In the genomic region with DNA sequence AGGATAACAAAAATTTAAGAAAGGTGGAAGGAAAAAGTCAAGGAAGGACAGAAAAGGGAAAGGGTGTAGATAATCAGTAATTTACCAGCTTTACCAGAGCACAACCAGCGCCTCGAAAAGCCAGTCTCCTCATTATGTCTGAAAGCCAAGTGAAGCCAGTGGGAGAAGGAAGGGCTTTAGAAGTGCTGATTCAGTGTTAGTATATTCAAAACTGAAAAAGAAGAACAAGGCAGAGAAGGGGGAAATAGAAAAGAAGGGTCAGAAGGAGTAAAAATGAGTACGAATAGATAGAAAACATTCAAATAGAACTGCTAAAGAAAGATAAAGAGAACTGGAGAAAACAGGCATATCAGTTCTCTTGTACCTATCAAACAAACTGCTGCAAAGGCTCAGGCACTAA, we compare ENCODE assay signal across 9 cellular contexts. TPM values are rescaled to one million over a fixed set of nuclear protein-coding genes. Genes with fewer than 3 reads are reported as not detected.
DNase-seq lines count a peak whose midpoint lies in the region; ATAC-seq and TF ChIP-seq lines count a peak whose summit lies in the region.
"Had no signal": no experiment of that assay in that cellular context is flagged by ENCODE, and none has a peak within 500 bp of the region (broad histone marks: within the 10 kb centered on the region; RNA-seq: fewer than 3 reads in every experiment).

No MANE protein-coding gene starts in this region.

- peaks cover 50% of the 10 kb centered on the region for H3K79me2 ChIP-seq in PC-9 (ENCODE audit: low read depth)

- H3K36me3 ChIP-seq in PC-9 (ENCODE audit: low read depth) (peaks cover 21% of the 10 kb centered on the region), esophagus muscularis mucosa (peaks cover 22 to 43% (median 37%) of the 10 kb centered on the region in 4 donors), spleen (peaks cover 4 to 59% (median 26%) of the 10 kb centered on the region in 6 donors)

- POLR2A ChIA-PET in PC-9 (lab: Charles Lee; ENCODE audit: unreplicated experiment), result interaction anchor here (0.7 kb wide), 3 partner anchors 240 to 1181 kb away, joined by 3 to 25 read pairs (median 8); no protein-coding TSS in a partner anchor

- H3K4me2 ChIP-seq in PC-9, result 0 out of 2 replicates have a peak overlapping the region, but pooled peaks have one; percentile 28

- TF ChIP-seq POLR2A in GM18505 (IDR thresholded peaks at IDR 0.05; ENCODE audit: borderline replicate concordance, extremely low read depth, insufficient read depth, insufficient read length) (peak; percentile 23), esophagus muscularis mucosa (IDR thresholded peaks at IDR 0.05; ENCODE audit: low read depth) (no peak), spleen (IDR thresholded peaks at IDR 0.05) (no peak)

- no TSS peak for BruUV-seq in PC-9 (replicated peaks; lab: Mats Ljungman, UMichigan)

- intact Hi-C loops in PC-9 (cut with micrococcal nuclease; ENCODE audit: unreplicated experiment) (loop anchor here (5.0 kb wide), 1 partner anchor 254 kb away; no protein-coding TSS in a partner anchor), esophagus muscularis mucosa (cut with DNase I) (loop anchor here (10.0 kb wide), 1 partner anchor 207 kb away; no protein-coding TSS in a partner anchor), spleen (cut with DNase I; ENCODE audit: low total_unique reads) (no loop called here), head of caudate nucleus (cut with DNase I) (loop anchor here (2.0 to 10.0 kb wide), 2 partner anchors 145 to 207 kb away; a partner anchor contains a TSS)

- no peak for ATAC-seq in GM18505 (IDR thresholded peaks at IDR 0.05; ENCODE audit: unreplicated experiment)

- CTCF ChIA-PET in PC-9 (lab: Charles Lee), result no interaction called here

- H2AFZ ChIP-seq in PC-9, result no peak overlapping the region

- H3K27me3 ChIP-seq in PC-9 (ENCODE audit: insufficient read depth, low read depth) (no peaks in the 10 kb centered on the region), esophagus muscularis mucosa (no peaks in the 10 kb centered on the region), spleen (replicated peaks in 1 of 7) (no peaks in the 10 kb centered on the region)

- no peak for TF ChIP-seq CTCF in PC-9 (conservative IDR thresholded peaks at IDR 0.05)
- no peak for TF ChIP-seq CTCF in esophagus muscularis mucosa (IDR thresholded peaks at IDR 0.05)
- no peak for TF ChIP-seq CTCF in spleen (IDR thresholded peaks at IDR 0.05 in 8 of 11, conservative IDR thresholded peaks at IDR 0.05 in 3 of 11)

- H3K9me3 ChIP-seq in PC-9 (ENCODE audit: insufficient read depth, low read depth) (no peaks in the 10 kb centered on the region; the same call in 1 of the 2 replicates), esophagus muscularis mucosa (no peaks in the 10 kb centered on the region), spleen (no peaks in the 10 kb centered on the region)

- 82% methylated on average over 3 of the region's 3 CpGs for WGBS in esophagus muscularis mucosa
- 33 to 63% (median 44%) methylated on average over 3 of the region's 3 CpGs for WGBS in spleen, 5 donors

- H3K27ac ChIP-seq in PC-9 (0 out of 2 replicates have a peak overlapping the region, but pooled peaks have one; percentile 16), esophagus muscularis mucosa (replicated peaks in 1 of 4) (peak overlapping the region; percentile 24 to 44 (median 27)), spleen (peak overlapping the region in 7 of 8 donors; percentile 0 to 76 (median 64))

- TF ChIP-seq EP300 in esophagus muscularis mucosa (IDR thresholded peaks at IDR 0.05), result no peak

- no peak overlapping the region for H3K4me3 ChIP-seq in PC-9
- H3K4me3 ChIP-seq in esophagus muscularis mucosa, result no peak overlapping the region
- H3K4me3 ChIP-seq in spleen, result peak overlapping the region in 1 of 8 donors; percentile 1

- H3F3A ChIP-seq in PC-9 (ENCODE audit: insufficient read depth, low read depth), result peaks cover 14% of the 10 kb centered on the region; the same call in 1 of the 2 replicates

- no peaks in the 10 kb centered on the region for H3K9me2 ChIP-seq in PC-9 (ENCODE audit: insufficient read depth)

- H3K4me1 ChIP-seq in PC-9 (replicated peaks; ENCODE audit: insufficient read depth) (peaks cover 22% of the 10 kb centered on the region), esophagus muscularis mucosa (peaks cover 43 to 52% (median 49%) of the 10 kb centered on the region in 4 donors), spleen (peaks cover 24 to 78% (median 63%) of the 10 kb centered on the region in 6 donors)

- DNase-seq in PC-9, result no peak
- DNase-seq in esophagus muscularis mucosa (ENCODE audit: extremely low spot score), result no peak
- DNase-seq in spleen, result no peak
- no peak for DNase-seq in HCEC 1CT
- no peak for DNase-seq in SK-N-DZ (ENCODE audit: low spot score)
- DNase-seq in head of caudate nucleus, result no peak
- DNase-seq: KG1; NK-92 treated with Interleukin-12 subunit alpha and Interleukin-12 subunit beta, amount 100 ng/mL, for 24 hours had no signal

- H4K20me1 ChIP-seq in PC-9 (ENCODE audit: insufficient read depth), result peaks cover 2% of the 10 kb centered on the region; the same call in 1 of the 2 replicates

RNA-seq across cellular contexts. Expression of a gene that starts 4.1 kb away (rescaled TPM):
- total RNA-seq in PC-9 (2021), result 35.2 and 42.8 TPM in 2 replicates
- 10 to 100 TPM; 79.4 to 99.3 (median 82.8) TPM for total RNA-seq in esophagus muscularis mucosa
- total RNA-seq in spleen, result 100 to 1,000 TPM in 3 of 7 donors, 10 to 100 TPM in 4; 60.0 to 125 (median 82.8) TPM
- polyA plus RNA-seq in spleen, result 10 to 100 TPM in 1 of 3 donors, 1 to 10 TPM in 2; 5.7 to 10.6 (median 6.2) TPM
- 27.2 and 29.1 TPM in 2 replicates for polyA plus RNA-seq in SK-N-DZ (2014; cell fraction: cytosol; rRNA removed)
- polyA plus RNA-seq in SK-N-DZ (2014; cell fraction: nucleus; rRNA removed), result 44.5 and 50.2 TPM in 2 replicates

RNA-seq across cellular contexts. Expression of a gene that starts 4.2 kb away (rescaled TPM):
- total RNA-seq in PC-9 (2021), result 82.3 and 91.2 TPM in 2 replicates
- 10 to 100 TPM; 28.4 to 71.1 (median 29.3) TPM for total RNA-seq in esophagus muscularis mucosa
- 10 to 100 TPM; 49.8 to 87.8 (median 67.3) TPM for total RNA-seq in spleen
- 10 to 100 TPM; 61.8 to 70.4 (median 68.0) TPM for polyA plus RNA-seq in spleen
- polyA plus RNA-seq in SK-N-DZ (2014; cell fraction: cytosol; rRNA removed), result 232 and 256 TPM in 2 replicates
- 538 and 663 TPM in 2 replicates for polyA plus RNA-seq in SK-N-DZ (2014; cell fraction: nucleus; rRNA removed)

RNA-seq across cellular contexts. Expression of a gene that starts 24.0 kb away (rescaled TPM):
- total RNA-seq in PC-9 (2021) (42.1 and 48.6 TPM in 2 replicates), esophagus muscularis mucosa (10 to 100 TPM; 31.6 to 40.3 (median 35.7) TPM), spleen (10 to 100 TPM; 23.5 to 53.9 (median 42.4) TPM)
- polyA plus RNA-seq in spleen, result 10 to 100 TPM; 21.8 to 26.3 (median 25.1) TPM
- 74.6 and 77.2 TPM in 2 replicates for polyA plus RNA-seq in SK-N-DZ (2014; cell fraction: cytosol; rRNA removed)
- 185 and 201 TPM in 2 replicates for polyA plus RNA-seq in SK-N-DZ (2014; cell fraction: nucleus; rRNA removed)

RNA-seq across cellular contexts. Expression of a gene that starts 24.3 kb away (rescaled TPM):
- total RNA-seq in PC-9 (2021) (91.9 and 104 TPM in 2 replicates), esophagus muscularis mucosa (10 to 100 TPM; 67.3 to 95.3 (median 88.7) TPM), spleen (100 to 1,000 TPM in 3 of 7 donors, 10 to 100 TPM in 4; 56.5 to 154 (median 80.3) TPM)
- polyA plus RNA-seq in spleen, result 100 to 1,000 TPM in 2 of 3 donors, 10 to 100 TPM in 1; 92.4 to 125 (median 122) TPM
- polyA plus RNA-seq in SK-N-DZ (2014; cell fraction: cytosol; rRNA removed), result 126 and 133 TPM in 2 replicates
- 46.8 and 80.2 TPM in 2 replicates for polyA plus RNA-seq in SK-N-DZ (2014; cell fraction: nucleus; rRNA removed)
